Comparison of ENCODE assay signal across 17 cellular contexts in the genomic region with DNA sequence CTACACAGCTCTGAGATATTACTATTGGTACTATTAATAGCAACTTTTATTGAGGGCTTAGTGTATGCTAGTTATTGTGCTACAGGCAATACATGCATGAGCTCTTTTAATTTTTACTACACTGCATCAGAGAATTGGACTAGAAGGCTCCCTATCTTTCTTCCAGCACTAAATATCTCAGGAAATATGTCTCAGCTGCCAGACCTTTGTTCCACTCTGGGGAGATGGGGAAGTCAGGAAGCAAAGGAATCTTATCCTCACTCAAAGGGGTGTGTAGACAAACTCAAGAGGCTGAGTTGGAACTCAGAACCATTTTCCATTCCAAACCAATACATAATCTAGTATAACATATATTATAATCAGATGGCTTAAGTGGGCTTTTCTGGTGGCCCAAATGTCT.
DNase-seq lines count a peak whose midpoint lies in the region; ATAC-seq and TF ChIP-seq lines count a peak whose summit lies in the region.
"Had no signal": no experiment of that assay in that cellular context is flagged by ENCODE, and none has a peak within 500 bp of the region (broad histone marks: within the 10 kb centered on the region; RNA-seq: fewer than 3 reads in every experiment).

No MANE protein-coding gene starts in this region.

- peak overlapping the region; percentile 56 for H3K27ac ChIP-seq in SK-N-MC
- H3K27ac ChIP-seq in spleen, result peak overlapping the region in 5 of 8 donors; percentile 11 to 54 (median 32)
- H3K27ac ChIP-seq in stomach, result no peak overlapping the region
- H3K27ac ChIP-seq: KMS-11 had no signal

- H3K27ac Mint-ChIP-seq in memory B cell, result peak overlapping the region; percentile 51
- H3K27ac Mint-ChIP-seq in effector memory CD8-positive, alpha-beta T cell, result no peak overlapping the region
- H3K27ac Mint-ChIP-seq: CD8-positive, alpha-beta memory T cell; H9 had no signal

- H3K36me3 ChIP-seq in SK-N-MC (ENCODE audit: insufficient read depth, low read length), result no peaks in the 10 kb centered on the region
- H3K36me3 ChIP-seq in spleen, result no peaks in the 10 kb centered on the region
- no peaks in the 10 kb centered on the region for H3K36me3 ChIP-seq in stomach

- no peaks in the 10 kb centered on the region for H3K27me3 ChIP-seq in spleen (replicated peaks in 1 of 7)
- H3K27me3 ChIP-seq in stomach, result no peaks in the 10 kb centered on the region

- H3K4me3 ChIP-seq in SK-N-MC (peak overlapping the region; percentile 9; the same call in 1 of the 2 replicates), fibroblast of the aortic adventitia (ENCODE audit: low read depth, low read length) (no peak overlapping the region), spleen (no peak overlapping the region), stomach (no peak overlapping the region)

- intact Hi-C loops in spleen (cut with DNase I; ENCODE audit: low total_unique reads), result no loop called here
- intact Hi-C loops in stomach (cut with DNase I; ENCODE audit: low total_unique reads), result no loop called here

- DNase-seq in SK-N-MC (ENCODE audit: low read depth, low spot score) (no peak), fibroblast of the aortic adventitia (ENCODE audit: low read depth) (peak; percentile 79), memory B cell (ENCODE audit: low spot score in 2 of 2) (no peak), spleen (no peak), stomach (no peak)
- DNase-seq in effector memory CD8-positive, alpha-beta T cell, result no peak
- DNase-seq: C1 segment of cervical spinal cord; CD8-positive, alpha-beta memory T cell; DMS79 treated with DMSO at 0.1 percent for 48 hours; H9; NCI-H1417 treated with DMSO at 0.1 percent for 48 hours; NCI-H1930; NCI-H345; NCI-H524 treated with DMSO at 0.1 percent for 48 hours; RPMI8226 had no signal

- H3K4me3 Mint-ChIP-seq in memory B cell, result no peak overlapping the region
- H3K4me3 Mint-ChIP-seq in effector memory CD8-positive, alpha-beta T cell, result no peak overlapping the region
- H3K4me3 Mint-ChIP-seq: CD8-positive, alpha-beta memory T cell; H9 had no signal

- ATAC-seq in memory B cell (ENCODE audit: low read depth) (no peak), GM21723 (IDR thresholded peaks at IDR 0.05; ENCODE audit: unreplicated experiment) (no peak)
- no peak for ATAC-seq in effector memory CD8-positive, alpha-beta T cell (replicated peaks)

- no peaks in the 10 kb centered on the region for H3K27me3 Mint-ChIP-seq in memory B cell
- no peaks in the 10 kb centered on the region for H3K27me3 Mint-ChIP-seq in effector memory CD8-positive, alpha-beta T cell

- peaks cover 8% of the 10 kb centered on the region for H3K36me3 Mint-ChIP-seq in memory B cell
- no peaks in the 10 kb centered on the region for H3K36me3 Mint-ChIP-seq in effector memory CD8-positive, alpha-beta T cell (ENCODE audit: insufficient read depth)

- H3K9ac ChIP-seq in SK-N-MC (ENCODE audit: insufficient read length), result no peak overlapping the region
- H3K9ac ChIP-seq: KMS-11 had no signal

- H3K9me3 ChIP-seq in SK-N-MC (ENCODE audit: low read depth, low read length) (no peaks in the 10 kb centered on the region), spleen (peaks cover 0 to 15% (median 9%) of the 10 kb centered on the region in 8 donors), stomach (peaks cover 0 to 12% (median 0%) of the 10 kb centered on the region in 4 donors)

- peaks cover 12% of the 10 kb centered on the region for H3K4me1 Mint-ChIP-seq in memory B cell
- H3K4me1 Mint-ChIP-seq in effector memory CD8-positive, alpha-beta T cell (ENCODE audit: low read depth in 2 of 2), result peaks cover 0 to 4% of the 10 kb centered on the region in 2 donors

- no peaks in the 10 kb centered on the region for H3K9me3 Mint-ChIP-seq in memory B cell
- no peaks in the 10 kb centered on the region for H3K9me3 Mint-ChIP-seq in effector memory CD8-positive, alpha-beta T cell

- H3K4me1 ChIP-seq in spleen (peaks cover 0 to 9% (median 2%) of the 10 kb centered on the region in 6 donors), stomach (no peaks in the 10 kb centered on the region)

- TF ChIP-seq POLR2A in spleen (IDR thresholded peaks at IDR 0.05) (no peak), stomach (IDR thresholded peaks at IDR 0.05) (no peak)

- no peak for TF ChIP-seq EP300 in stomach (IDR thresholded peaks at IDR 0.05)

- TF ChIP-seq CTCF in fibroblast of the aortic adventitia (IDR thresholded peaks at IDR 0.05; ENCODE audit: insufficient read depth, low read length), result no peak
- TF ChIP-seq CTCF in spleen (IDR thresholded peaks at IDR 0.05 in 8 of 11, conservative IDR thresholded peaks at IDR 0.05 in 3 of 11), result no peak
- no peak for TF ChIP-seq CTCF in stomach (IDR thresholded peaks at IDR 0.05)

Comparison
In these comparisons a context has a peak if more than half of its experiments do, and no peak if none do; other contexts are left out.
1. H3K27ac ChIP-seq: peak in SK-N-MC (single experiment) and spleen (5 of 8); none in stomach (0 of 5).